In the genomic region with DNA sequence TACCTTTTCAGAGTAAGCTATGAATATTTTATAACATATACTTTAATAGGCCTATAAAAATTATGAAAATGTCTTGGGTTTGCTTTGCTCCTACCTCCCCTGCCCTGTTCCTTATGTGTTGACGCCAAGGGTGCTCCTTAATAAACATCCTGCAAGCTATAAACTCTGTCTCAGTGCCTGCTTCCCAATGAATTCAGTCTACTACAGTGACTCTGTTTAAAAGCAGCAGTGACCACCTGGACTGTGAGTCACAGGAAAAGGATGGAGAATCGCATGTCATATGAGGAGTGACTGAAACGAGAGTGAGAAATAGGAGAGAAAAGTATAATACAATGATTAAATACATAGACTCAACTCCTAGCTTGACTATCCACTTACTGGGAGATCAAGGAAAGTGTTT, we compare ENCODE assay signal across 17 cellular contexts. TPM values are rescaled to one million over a fixed set of nuclear protein-coding genes. Genes with fewer than 3 reads are reported as not detected.
DNase-seq lines count a peak whose midpoint lies in the region; ATAC-seq and TF ChIP-seq lines count a peak whose summit lies in the region.
"Had no signal": no experiment of that assay in that cellular context is flagged by ENCODE, and none has a peak within 500 bp of the region (broad histone marks: within the 10 kb centered on the region; RNA-seq: fewer than 3 reads in every experiment).

No MANE protein-coding gene starts in this region.

- H3K14ac ChIP-seq in trophoblast cell (ENCODE audit: low read length): no peak overlapping the region

- no peak overlapping the region for H3K9ac ChIP-seq in trophoblast cell (ENCODE audit: low read length)

- ATAC-seq in activated CD4-positive, alpha-beta T cell treated with anti-CD3 and anti-CD28 coated beads for 36 hours: no peak
- ATAC-seq in effector memory CD8-positive, alpha-beta T cell (replicated peaks): no peak
- no peak for ATAC-seq in HG02763 (IDR thresholded peaks at IDR 0.05; ENCODE audit: unreplicated experiment)
- ATAC-seq: HepG2 had no signal

- H3K4me1 Mint-ChIP-seq in activated CD4-positive, alpha-beta T cell treated with anti-CD3 and anti-CD28 coated beads for 36 hours: peaks cover 33% of the 10 kb centered on the region
- H3K4me1 Mint-ChIP-seq in effector memory CD8-positive, alpha-beta T cell (ENCODE audit: low read depth in 2 of 2): peaks cover 12 to 23% of the 10 kb centered on the region in 2 donors

- no peak overlapping the region for H3K4ac ChIP-seq in trophoblast cell (ENCODE audit: low read depth, low read length)

- H3K36me3 Mint-ChIP-seq in activated CD4-positive, alpha-beta T cell treated with anti-CD3 and anti-CD28 coated beads for 36 hours (ENCODE audit: low read depth): no peaks in the 10 kb centered on the region
- H3K36me3 Mint-ChIP-seq in effector memory CD8-positive, alpha-beta T cell (ENCODE audit: insufficient read depth): peaks cover 18% of the 10 kb centered on the region

- no peak overlapping the region for H3K4me3 ChIP-seq in trophoblast cell (ENCODE audit: low read depth, low read length)
- H3K4me3 ChIP-seq: dorsolateral prefrontal cortex, left ventricle myocardium inferior, tibial nerve had no signal

- no peaks in the 10 kb centered on the region for H3K9me3 ChIP-seq in trophoblast cell (ENCODE audit: insufficient read depth, low read depth, low read length)
- H3K9me3 ChIP-seq: tibial nerve had no signal

- no peak overlapping the region for H4K8ac ChIP-seq in trophoblast cell (ENCODE audit: low read depth, low read length)

- peak overlapping the region; percentile 49 for H2BK12ac ChIP-seq in trophoblast cell (ENCODE audit: low read length)

- H2BK120ac ChIP-seq in trophoblast cell (ENCODE audit: insufficient read depth, low read length, poor library complexity): no peak overlapping the region

- no peak overlapping the region for H3K23ac ChIP-seq in trophoblast cell (ENCODE audit: low read length)

- POLR2A ChIA-PET in activated CD4-positive, alpha-beta T cell treated with anti-CD3 and anti-CD28 coated beads for 36 hours (lab: Charles Lee): interaction anchor here (0.6 to 0.7 kb wide), 2 partner anchors 19 to 37 kb away, joined by 3 to 5 read pairs; no protein-coding TSS in a partner anchor

- peak overlapping the region; percentile 9 for H3K27ac Mint-ChIP-seq in activated CD4-positive, alpha-beta T cell treated with anti-CD3 and anti-CD28 coated beads for 36 hours
- H3K27ac Mint-ChIP-seq in effector memory CD8-positive, alpha-beta T cell: peak overlapping the region; percentile 78 to 97

- no peak overlapping the region for H3K4me3 Mint-ChIP-seq in activated CD4-positive, alpha-beta T cell treated with anti-CD3 and anti-CD28 coated beads for 36 hours
- no peak overlapping the region for H3K4me3 Mint-ChIP-seq in effector memory CD8-positive, alpha-beta T cell

- peaks cover 0 to 2% of the 10 kb centered on the region in 2 experiments for H3K4me1 ChIP-seq in trophoblast cell (ENCODE audit: control insufficient read depth in 1 of 2, insufficient read depth in 2 of 2, low read length in 2 of 2)
- H3K4me1 ChIP-seq: tibial nerve had no signal

- H3K9me3 Mint-ChIP-seq in activated CD4-positive, alpha-beta T cell treated with anti-CD3 and anti-CD28 coated beads for 36 hours (ENCODE audit: low read depth): peaks cover 1% of the 10 kb centered on the region
- H3K9me3 Mint-ChIP-seq in effector memory CD8-positive, alpha-beta T cell: no peaks in the 10 kb centered on the region

- DNase-seq in activated CD4-positive, alpha-beta T cell treated with anti-CD3 and anti-CD28 coated beads for 36 hours: no peak
- no peak for DNase-seq in activated CD4-positive, alpha-beta T cell treated with anti-CD3 and anti-CD28 coated beads for 4 hours
- no peak for DNase-seq in effector memory CD8-positive, alpha-beta T cell
- DNase-seq in trophoblast cell: peak; percentile 37 to 64
- no peak for DNase-seq in effector CD8-positive, alpha-beta T cell (lab: John Stamatoyannopoulos, UW)
- no peak for DNase-seq in NCI-H1436 treated with DMSO at 0.1 percent for 48 hours (lab: John Stamatoyannopoulos, UW)
- DNase-seq: DMS153, dorsolateral prefrontal cortex, left ventricle myocardium inferior, NCI-H1436, NCI-H69, SIG-M5 had no signal

- no peaks in the 10 kb centered on the region for H3K27me3 ChIP-seq in trophoblast cell (ENCODE audit: insufficient read depth, low read length)
- H3K27me3 ChIP-seq: dorsolateral prefrontal cortex, tibial nerve had no signal

- intact Hi-C loops in activated CD4-positive, alpha-beta T cell treated with anti-CD3 and anti-CD28 coated beads for 36 hours (cut with DNase I, micrococcal nuclease): loop anchor here in 1 of 2 experiments (5.0 kb wide), 1 partner anchor 251 kb away; no protein-coding TSS in a partner anchor

- no peaks in the 10 kb centered on the region for H3K27me3 Mint-ChIP-seq in activated CD4-positive, alpha-beta T cell treated with anti-CD3 and anti-CD28 coated beads for 36 hours
- no peaks in the 10 kb centered on the region for H3K27me3 Mint-ChIP-seq in effector memory CD8-positive, alpha-beta T cell

- peak overlapping the region; percentile 14 for H4K91ac ChIP-seq in trophoblast cell (ENCODE audit: low read depth, low read length)

- CTCF ChIA-PET in activated CD4-positive, alpha-beta T cell treated with anti-CD3 and anti-CD28 coated beads for 36 hours (lab: Charles Lee): interaction anchor here (0.6 to 3.9 kb wide), 4 partner anchors 10 to 492 kb away, joined by 3 to 39 read pairs (median 3); partner anchors contain the start of gene CDK17

- no CpG with 5 or more reads among the region's 3 CpGs for WGBS in trophoblast cell (ENCODE audit: extremely low coverage, insufficient coverage, insufficient read length)

- H3K79me2 ChIP-seq in trophoblast cell (ENCODE audit: control insufficient read depth, insufficient read depth, low read length, poor library complexity): no peaks in the 10 kb centered on the region

- H2BK5ac ChIP-seq in trophoblast cell (ENCODE audit: low read depth, low read length, poor library complexity): no peak overlapping the region

- H3K27ac ChIP-seq in trophoblast cell (ENCODE audit: low read depth, low read length): no peak overlapping the region
- H3K27ac ChIP-seq: 22Rv1, dorsolateral prefrontal cortex, left ventricle myocardium inferior, tibial nerve had no signal

- H3K4me2 ChIP-seq in trophoblast cell (ENCODE audit: low read length): no peak overlapping the region

- H2AFZ ChIP-seq in trophoblast cell (ENCODE audit: insufficient read depth, low read length, poor library complexity): no peak overlapping the region

- H2AK5ac ChIP-seq in trophoblast cell (ENCODE audit: low read length): no peak overlapping the region

- H3K18ac ChIP-seq in trophoblast cell (ENCODE audit: low read length): no peak overlapping the region

- H3K36me3 ChIP-seq in trophoblast cell (ENCODE audit: control insufficient read depth in 1 of 2, insufficient read depth in 2 of 2, low read length in 2 of 2): no peaks in the 10 kb centered on the region
- H3K36me3 ChIP-seq: left ventricle myocardium inferior, tibial nerve had no signal

- H4K12ac ChIP-seq in trophoblast cell (ENCODE audit: low read depth, low read length): no peak overlapping the region

- no peaks in the 10 kb centered on the region for H3K79me1 ChIP-seq in trophoblast cell (ENCODE audit: low read length)

TF ChIP-seq in PFSK-1, 5 proteins besides CTCF, POLR2A, EP300 and RAD21:
- TF ChIP-seq, protein P1, sequence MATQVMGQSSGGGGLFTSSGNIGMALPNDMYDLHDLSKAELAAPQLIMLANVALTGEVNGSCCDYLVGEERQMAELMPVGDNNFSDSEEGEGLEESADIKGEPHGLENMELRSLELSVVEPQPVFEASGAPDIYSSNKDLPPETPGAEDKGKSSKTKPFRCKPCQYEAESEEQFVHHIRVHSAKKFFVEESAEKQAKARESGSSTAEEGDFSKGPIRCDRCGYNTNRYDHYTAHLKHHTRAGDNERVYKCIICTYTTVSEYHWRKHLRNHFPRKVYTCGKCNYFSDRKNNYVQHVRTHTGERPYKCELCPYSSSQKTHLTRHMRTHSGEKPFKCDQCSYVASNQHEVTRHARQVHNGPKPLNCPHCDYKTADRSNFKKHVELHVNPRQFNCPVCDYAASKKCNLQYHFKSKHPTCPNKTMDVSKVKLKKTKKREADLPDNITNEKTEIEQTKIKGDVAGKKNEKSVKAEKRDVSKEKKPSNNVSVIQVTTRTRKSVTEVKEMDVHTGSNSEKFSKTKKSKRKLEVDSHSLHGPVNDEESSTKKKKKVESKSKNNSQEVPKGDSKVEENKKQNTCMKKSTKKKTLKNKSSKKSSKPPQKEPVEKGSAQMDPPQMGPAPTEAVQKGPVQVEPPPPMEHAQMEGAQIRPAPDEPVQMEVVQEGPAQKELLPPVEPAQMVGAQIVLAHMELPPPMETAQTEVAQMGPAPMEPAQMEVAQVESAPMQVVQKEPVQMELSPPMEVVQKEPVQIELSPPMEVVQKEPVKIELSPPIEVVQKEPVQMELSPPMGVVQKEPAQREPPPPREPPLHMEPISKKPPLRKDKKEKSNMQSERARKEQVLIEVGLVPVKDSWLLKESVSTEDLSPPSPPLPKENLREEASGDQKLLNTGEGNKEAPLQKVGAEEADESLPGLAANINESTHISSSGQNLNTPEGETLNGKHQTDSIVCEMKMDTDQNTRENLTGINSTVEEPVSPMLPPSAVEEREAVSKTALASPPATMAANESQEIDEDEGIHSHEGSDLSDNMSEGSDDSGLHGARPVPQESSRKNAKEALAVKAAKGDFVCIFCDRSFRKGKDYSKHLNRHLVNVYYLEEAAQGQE (IDR thresholded peaks at IDR 0.05; ENCODE audit: insufficient read depth in 1 of 2, low read depth in 2 of 2, low read length in 2 of 2): no peak
- TF ChIP-seq TAF1 (IDR thresholded peaks at IDR 0.05; ENCODE audit: borderline replicate concordance, insufficient read depth, low read length) (no peak), SIN3A (IDR thresholded peaks at IDR 0.05; ENCODE audit: borderline replicate concordance, insufficient read depth, low read length) (no peak), POLR2AphosphoS5 (IDR thresholded peaks at IDR 0.05; ENCODE audit: low read depth, low read length) (no peak), FOXP2 (optimal IDR thresholded peaks at IDR 0.05; ENCODE audit: borderline replicate concordance, extremely low read depth, extremely low read length, insufficient read depth) (peak; percentile 32)

RNA-seq across cellular contexts. Expression of gene CFAP54, which starts 41.1 kb away (rescaled TPM):
- total RNA-seq in activated CD4-positive, alpha-beta T cell treated with anti-CD3 and anti-CD28 coated beads for 36 hours: under 1 TPM; 0.37 to 0.44 TPM
- not detected for polyA plus RNA-seq in PFSK-1 (2012; ENCODE audit: insufficient read length, low read depth)
- 0.03 and 0.14 TPM in 2 replicates for polyA plus RNA-seq in trophoblast cell (2013)
- total RNA-seq: HepG2 had no signal
- polyA plus RNA-seq: HepG2 had no signal

RNA-seq across cellular contexts. Expression of gene CDK17, which starts 48.0 kb away (rescaled TPM):
- total RNA-seq in activated CD4-positive, alpha-beta T cell treated with anti-CD3 and anti-CD28 coated beads for 36 hours: 10 to 100 TPM; 38.0 to 39.4 TPM
- polyA plus RNA-seq in PFSK-1 (2012; ENCODE audit: insufficient read length, low read depth): 22.1 TPM
- 13.4 and 13.5 TPM in 2 replicates for polyA plus RNA-seq in trophoblast cell (2013)

Comparison
In these comparisons a context has a peak if more than half of its experiments do, and no peak if none do; other contexts are left out.
1. DNase-seq: peak in trophoblast cell (2 of 2); none in activated CD4-positive, alpha-beta T cell treated with anti-CD3 and anti-CD28 coated beads for 36 hours (single experiment), activated CD4-positive, alpha-beta T cell treated with anti-CD3 and anti-CD28 coated beads for 4 hours (0 of 2), effector memory CD8-positive, alpha-beta T cell (0 of 3), effector CD8-positive, alpha-beta T cell (single experiment) and NCI-H1436 treated with DMSO at 0.1 percent for 48 hours (single experiment).